Comparison of ENCODE assay signal across 18 cellular contexts in the genomic region with DNA sequence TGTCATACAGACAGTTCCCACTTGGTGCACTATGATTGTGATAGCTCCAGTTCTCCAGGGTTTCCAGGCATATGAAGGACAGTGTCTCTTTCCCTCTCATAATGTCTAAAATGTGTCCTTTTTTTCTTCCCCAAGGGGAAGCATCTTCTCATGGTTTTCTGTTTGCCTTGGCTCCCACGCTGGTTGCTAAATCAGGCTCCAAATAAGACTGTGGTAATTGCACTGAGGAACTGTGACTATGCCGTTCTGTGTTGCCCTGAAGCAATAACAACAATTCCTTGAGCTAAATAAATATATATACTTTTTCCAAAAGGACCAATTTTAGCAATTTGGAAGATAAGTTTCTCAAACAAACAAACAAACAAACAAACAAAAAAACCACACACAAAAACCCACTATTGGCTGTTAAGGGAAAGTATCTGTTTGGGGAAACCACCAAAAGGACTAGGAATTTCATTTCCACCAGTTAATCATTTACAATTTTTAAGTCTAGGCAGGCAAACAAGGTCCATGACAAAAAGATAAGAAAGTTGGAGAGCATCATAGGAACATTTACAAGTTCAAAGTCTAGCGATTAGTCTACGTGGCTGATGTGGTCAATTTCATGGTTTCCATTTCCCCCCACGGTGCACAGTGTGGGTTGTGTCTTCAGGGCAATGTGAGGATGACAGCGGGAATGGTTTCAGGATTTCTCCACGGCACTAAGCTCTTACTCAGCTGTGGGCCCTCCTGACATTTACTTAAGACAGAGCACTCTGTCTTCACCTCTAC.
DNase-seq lines count a peak whose midpoint lies in the region; ATAC-seq and TF ChIP-seq lines count a peak whose summit lies in the region.
"Had no signal": no experiment of that assay in that cellular context is flagged by ENCODE, and none has a peak within 500 bp of the region (broad histone marks: within the 10 kb centered on the region; RNA-seq: fewer than 3 reads in every experiment).

No MANE protein-coding gene starts in this region.

- no peak overlapping the region for H2BK120ac ChIP-seq in H9 (ENCODE audit: low read depth, low read length, poor library complexity, severe bottlenecking)

- no peak overlapping the region for H2BK20ac ChIP-seq in H9 (ENCODE audit: low read depth, low read length, poor library complexity, severe bottlenecking)

- H3K9me3 Mint-ChIP-seq in chondrocyte (ENCODE audit: low read depth) (no peaks in the 10 kb centered on the region), H9 (no peaks in the 10 kb centered on the region)
- H3K9me3 Mint-ChIP-seq: activated B cell treated with CpG ODN at 0.5 μM for 24 hours, endodermal cell had no signal

- WGBS in H9 (ENCODE audit: extremely low coverage, insufficient read length, low lambda C conversion rate): no CpG with 5 or more reads among the region's 7 CpGs

- no peak overlapping the region for H4K91ac ChIP-seq in H9 (ENCODE audit: insufficient read length, low read depth, low read length)

- H3K23me2 ChIP-seq in H9 (ENCODE audit: insufficient read length, low read depth, low read length, poor library complexity, severe bottlenecking): no peaks in the 10 kb centered on the region

- no peak overlapping the region for H4K5ac ChIP-seq in H9 (ENCODE audit: insufficient read length, low read depth, low read length)

- intact Hi-C loops in mucosa of descending colon (cut with DNase I, micrococcal nuclease): no loop called here

- H3K4ac ChIP-seq in H9 (ENCODE audit: low read depth, low read length): no peak overlapping the region

- H2AFZ ChIP-seq in H9 (ENCODE audit: low read length): no peak overlapping the region

- no peak overlapping the region for H4K8ac ChIP-seq in H9 (replicated peaks; ENCODE audit: insufficient read length, low read depth, low read length)

- no peak overlapping the region for H3K23ac ChIP-seq in H9 (ENCODE audit: insufficient read length, low read depth, low read length)

- H4K20me1 ChIP-seq in H9 (ENCODE audit: control insufficient read depth, insufficient read depth, insufficient read length): no peaks in the 10 kb centered on the region

- DNase-seq in AG09309 (ENCODE audit: low read depth): peak; percentile 8
- peak; percentile 4 for DNase-seq in Jurkat, Clone E6-1 (ENCODE audit: low read depth, low spot score)
- DNase-seq in chondrocyte (ENCODE audit: low spot score): no peak
- DNase-seq in mucosa of descending colon: peak in 1 of 3 donors; percentile 65
- DNase-seq in NCI-H1436 treated with DMSO at 0.1 percent for 48 hours (lab: John Stamatoyannopoulos, UW): no peak
- DNase-seq in activated naive CD4-positive, alpha-beta T cell treated with anti-CD3 and anti-CD28 coated beads, Interleukin-2, amount 50 U/mL, for 16 hours: no peak
- DNase-seq in H9: no peak
- DNase-seq: activated B cell treated with CpG ODN at 0.5 μM for 24 hours; endodermal cell; hippocampal formation; left cardiac atrium; NCI-H146; NCI-H2227 treated with DMSO at 0.1 percent for 48 hours; Right ventricle myocardium superior; stimulated activated CD4-positive, alpha-beta T cell treated with anti-CD3 and anti-CD28 coated beads, Interleukin-2, amount 100 ng/mL, for 24 hours; T-helper 1 cell had no signal

- no peak overlapping the region for H3K4me2 ChIP-seq in H9 (ENCODE audit: insufficient read depth, insufficient read length, low read length)

- no peak overlapping the region for H2AK5ac ChIP-seq in H9 (ENCODE audit: insufficient read length, low read length)

- no peaks in the 10 kb centered on the region for H3K27me3 ChIP-seq in H9 (ENCODE audit: insufficient read depth, low read length)

- H2BK15ac ChIP-seq in H9 (ENCODE audit: low read depth, low read length): no peak overlapping the region

- H3K18ac ChIP-seq in H9 (ENCODE audit: insufficient read length, low read depth, low read length): no peak overlapping the region

- H3K36me3 ChIP-seq in mucosa of descending colon (ENCODE audit: low read depth): no peaks in the 10 kb centered on the region

- no peak overlapping the region for H2BK5ac ChIP-seq in H9 (ENCODE audit: insufficient read length, low read length)

- H3K79me1 ChIP-seq in H9 (ENCODE audit: insufficient read depth, low read depth, low read length, poor library complexity, severe bottlenecking): no peaks in the 10 kb centered on the region

- H3K27ac Mint-ChIP-seq in chondrocyte (ENCODE audit: unreplicated experiment) (peak overlapping the region; percentile 49), H9 (no peak overlapping the region)
- H3K27ac Mint-ChIP-seq: activated B cell treated with CpG ODN at 0.5 μM for 24 hours, endodermal cell had no signal

- no peak overlapping the region for H3K27ac ChIP-seq in H9 (ENCODE audit: insufficient read length, low read depth, low read length)

- H3K4me3 Mint-ChIP-seq in chondrocyte (ENCODE audit: unreplicated experiment) (no peak overlapping the region), H9 (no peak overlapping the region)
- H3K4me3 Mint-ChIP-seq: activated B cell treated with CpG ODN at 0.5 μM for 24 hours, endodermal cell had no signal

- H3K27me3 Mint-ChIP-seq in chondrocyte (ENCODE audit: low read depth): no peaks in the 10 kb centered on the region
- H3K27me3 Mint-ChIP-seq in H9 (ENCODE audit: low read depth): peaks cover 40% of the 10 kb centered on the region

- H3K4me1 ChIP-seq in mucosa of descending colon (ENCODE audit: low read depth) (peaks cover 15% of the 10 kb centered on the region), H9 (ENCODE audit: insufficient read depth, low read length) (no peaks in the 10 kb centered on the region)

- H3K14ac ChIP-seq in H9 (ENCODE audit: insufficient read depth, low read length): no peak overlapping the region

- ATAC-seq in mucosa of descending colon (peak; percentile 89), GM21528 (IDR thresholded peaks at IDR 0.05; ENCODE audit: low FRiP score, unreplicated experiment) (no peak)
- ATAC-seq: left cardiac atrium, sciatic nerve had no signal

- H3K56ac ChIP-seq in H9 (ENCODE audit: insufficient read length, low read depth, low read length): no peak overlapping the region

- no peak overlapping the region for H2BK12ac ChIP-seq in H9 (ENCODE audit: insufficient read length, low read depth, low read length)

- no peaks in the 10 kb centered on the region for H3K79me2 ChIP-seq in H9 (ENCODE audit: insufficient read depth, low read length)

- TF ChIP-seq CTCF in AG09309 (IDR thresholded peaks at IDR 0.05; ENCODE audit: control insufficient read depth, insufficient read depth, low read depth, low read length, missing control alignments) (no peak), chondrocyte (IDR thresholded peaks at IDR 0.05) (no peak), mucosa of descending colon (IDR thresholded peaks at IDR 0.05) (no peak), H9 (conservative IDR thresholded peaks at IDR 0.05) (no peak)

- H3K9ac ChIP-seq in H9 (ENCODE audit: extremely low read depth, insufficient read length, low read length): no peak overlapping the region

- H3K36me3 Mint-ChIP-seq in chondrocyte (ENCODE audit: low read depth) (no peaks in the 10 kb centered on the region), H9 (ENCODE audit: insufficient read depth in 1 of 3, low read depth in 3 of 3) (no peaks in the 10 kb centered on the region)

- H3K4me1 Mint-ChIP-seq in chondrocyte (ENCODE audit: low read depth) (peaks cover 49% of the 10 kb centered on the region), H9 (peaks cover 13 to 14% of the 10 kb centered on the region in 2 experiments)
- H3K4me1 Mint-ChIP-seq: activated B cell treated with CpG ODN at 0.5 μM for 24 hours had no signal

- no peak overlapping the region for H3T11ph ChIP-seq in H9 (ENCODE audit: low read length)

- H3K9me3 ChIP-seq in mucosa of descending colon (no peaks in the 10 kb centered on the region), H9 (ENCODE audit: control insufficient read depth, low read depth, low read length) (no peaks in the 10 kb centered on the region)

- no peak overlapping the region for H3K4me3 ChIP-seq in AG09309 (ENCODE audit: control insufficient read depth, low read depth, low read length)
- no peak overlapping the region for H3K4me3 ChIP-seq in Jurkat, Clone E6-1 (ENCODE audit: low read length)
- no peak overlapping the region for H3K4me3 ChIP-seq in mucosa of descending colon

Comparison
In these comparisons a context has a peak if more than half of its experiments do, and no peak if none do; other contexts are left out.
1. DNase-seq: peak in AG09309 (single experiment) and Jurkat, Clone E6-1 (single experiment); none in chondrocyte (single experiment), NCI-H1436 treated with DMSO at 0.1 percent for 48 hours (single experiment), activated naive CD4-positive, alpha-beta T cell treated with anti-CD3 and anti-CD28 coated beads, Interleukin-2, amount 50 U/mL, for 16 hours (single experiment) and H9 (single experiment).